Comparison of ENCODE assay signal across 15 cellular contexts in the genomic region with DNA sequence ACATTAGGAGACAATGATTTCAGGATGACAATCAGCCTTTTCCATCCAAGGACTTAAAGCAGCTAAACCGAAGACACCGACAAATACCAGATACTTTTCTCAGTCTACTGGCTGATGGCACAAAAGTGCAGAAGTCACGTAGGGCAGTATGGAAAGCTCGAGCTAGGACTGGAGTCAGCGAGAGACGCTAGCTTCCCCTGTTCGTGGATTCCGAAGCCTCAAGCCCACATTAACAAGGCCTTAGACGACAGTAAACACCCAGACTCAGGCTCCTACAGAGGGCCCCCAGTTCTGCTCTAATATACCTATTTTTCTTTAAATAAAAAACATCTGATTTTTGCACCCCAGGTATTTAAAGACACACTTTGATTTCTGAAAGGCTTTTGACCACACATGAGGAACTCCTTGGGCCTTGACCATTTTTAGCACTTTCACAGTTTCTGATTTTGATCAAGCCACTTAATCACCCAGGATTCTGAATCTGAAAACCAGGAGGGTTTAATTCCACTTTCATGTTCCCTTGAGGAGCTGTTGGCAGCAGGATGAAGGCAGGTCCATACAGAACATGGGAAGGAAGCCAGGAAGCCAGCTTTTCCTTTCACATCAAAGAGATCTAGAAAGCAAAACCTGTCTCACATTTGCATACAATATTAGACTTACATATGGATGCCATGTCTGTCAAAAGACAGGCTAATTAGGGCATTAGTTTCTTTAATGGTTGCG.
A peak's percentile ranks its signal among the peaks of the same experiment; 100 is the strongest.
DNase-seq lines count a peak whose midpoint lies in the region; ATAC-seq and TF ChIP-seq lines count a peak whose summit lies in the region.
"Had no signal": no experiment of that assay in that cellular context is flagged by ENCODE, and none has a peak within 500 bp of the region (broad histone marks: within the 10 kb centered on the region; RNA-seq: fewer than 3 reads in every experiment).

No MANE protein-coding gene starts in this region.

- H3K4me3 Mint-ChIP-seq in endothelial cell (ENCODE audit: unreplicated experiment), result peak overlapping the region; percentile 66
- no peak overlapping the region for H3K4me3 Mint-ChIP-seq in nephron
- H3K4me3 Mint-ChIP-seq: activated B cell treated with CpG ODN at 0.5 μM for 24 hours had no signal

- no peaks in the 10 kb centered on the region for H3K9me3 ChIP-seq in osteoblast (ENCODE audit: low read depth, low read length)
- H3K9me3 ChIP-seq: esophagus muscularis mucosa, tibial artery had no signal

- H3K27me3 Mint-ChIP-seq in endothelial cell (ENCODE audit: unreplicated experiment), result peaks cover 9% of the 10 kb centered on the region
- no peaks in the 10 kb centered on the region for H3K27me3 Mint-ChIP-seq in nephron (ENCODE audit: low read depth)
- H3K27me3 Mint-ChIP-seq: activated B cell treated with CpG ODN at 0.5 μM for 24 hours had no signal

- no peak overlapping the region for H3K27ac ChIP-seq in osteoblast (ENCODE audit: low read depth, low read length)
- H3K27ac ChIP-seq: tibial artery had no signal

- H3K27ac Mint-ChIP-seq in endothelial cell (ENCODE audit: unreplicated experiment) (peak overlapping the region; percentile 88), nephron (peak overlapping the region in 2 of 3 experiments; percentile 37 to 53)
- H3K27ac Mint-ChIP-seq: activated B cell treated with CpG ODN at 0.5 μM for 24 hours had no signal

- no peak for ATAC-seq in GM19452 (IDR thresholded peaks at IDR 0.05; ENCODE audit: unreplicated experiment)

- H3K79me2 ChIP-seq in osteoblast (ENCODE audit: insufficient read depth, low read length), result peaks cover 2% of the 10 kb centered on the region

- peaks cover 24% of the 10 kb centered on the region for H3K36me3 Mint-ChIP-seq in endothelial cell (ENCODE audit: low read depth, unreplicated experiment)
- peaks cover 29% of the 10 kb centered on the region for H3K36me3 Mint-ChIP-seq in nephron (ENCODE audit: low read depth)

- TF ChIP-seq CTCF in endothelial cell (IDR thresholded peaks at IDR 0.05; ENCODE audit: unreplicated experiment) (no peak), nephron (IDR thresholded peaks at IDR 0.05; ENCODE audit: unreplicated experiment in 3 of 3) (no peak), osteoblast (IDR thresholded peaks at IDR 0.05; ENCODE audit: extremely low read depth, low read depth, low read length) (no peak)

- H3K9me3 Mint-ChIP-seq in endothelial cell (ENCODE audit: unreplicated experiment) (no peaks in the 10 kb centered on the region), nephron (no peaks in the 10 kb centered on the region)
- H3K9me3 Mint-ChIP-seq: activated B cell treated with CpG ODN at 0.5 μM for 24 hours had no signal

- H3K4me2 ChIP-seq in osteoblast (ENCODE audit: insufficient read depth, low read length), result no peak overlapping the region

- peaks cover 56% of the 10 kb centered on the region for H3K4me1 Mint-ChIP-seq in endothelial cell (ENCODE audit: unreplicated experiment)
- peaks cover 41% of the 10 kb centered on the region for H3K4me1 Mint-ChIP-seq in nephron

- no peak overlapping the region for H2AFZ ChIP-seq in osteoblast (ENCODE audit: low read length)

- H4K20me1 ChIP-seq in osteoblast (ENCODE audit: insufficient read depth, low read length), result peaks cover 3% of the 10 kb centered on the region

- peaks cover 20% of the 10 kb centered on the region for H3K4me1 ChIP-seq in osteoblast (ENCODE audit: insufficient read depth, low read length)

- H3K27me3 ChIP-seq in osteoblast (ENCODE audit: insufficient read depth, low read length), result no peaks in the 10 kb centered on the region
- H3K27me3 ChIP-seq: esophagus muscularis mucosa, tibial artery had no signal

- DNase-seq in DMS79 (lab: John Stamatoyannopoulos, UW) (peak; percentile 56), NCI-H2171 (lab: John Stamatoyannopoulos, UW) (peak; percentile 55), endothelial cell (ENCODE audit: low spot score) (no peak), osteoblast (ENCODE audit: insufficient read length, low spot score, missing footprints) (no peak), T-helper 9 cell (no peak)
- DNase-seq in stimulated activated CD4-positive, alpha-beta T cell treated with anti-CD3 and anti-CD28 coated beads, Interleukin-1b, Interleukin-23, amount 100 ng/mL, for 48 hours, result no peak
- DNase-seq: activated B cell treated with CpG ODN at 0.5 μM for 24 hours; activated naive CD4-positive, alpha-beta T cell treated with anti-CD3 and anti-CD28 coated beads, Interleukin-2, amount 50 U/mL, for 16 hours; central memory CD4-positive, alpha-beta T cell; DMS53; posterior cingulate gyrus; tibial artery had no signal

- no peak overlapping the region for H3K4me3 ChIP-seq in osteoblast (ENCODE audit: insufficient read depth, low read length)
- H3K4me3 ChIP-seq: esophagus muscularis mucosa, tibial artery had no signal

- no peaks in the 10 kb centered on the region for H3K36me3 ChIP-seq in osteoblast (ENCODE audit: insufficient read depth, low read length)
- H3K36me3 ChIP-seq: esophagus muscularis mucosa, tibial artery had no signal

Comparison
In these comparisons a context has a peak if more than half of its experiments do, and no peak if none do; other contexts are left out.
1. DNase-seq: peak in DMS79 (single experiment) and NCI-H2171 (single experiment); none in endothelial cell (single experiment), osteoblast (single experiment), T-helper 9 cell (single experiment) and stimulated activated CD4-positive, alpha-beta T cell treated with anti-CD3 and anti-CD28 coated beads, Interleukin-1b, Interleukin-23, amount 100 ng/mL, for 48 hours (single experiment).